Comparison of ENCODE assay signal across 23 cellular contexts in genomic region chr12:58500399-58500798, GRCh38.
"Had no signal": no experiment of that assay in that cellular context is flagged by ENCODE, and none has a peak within 500 bp of the region (broad histone marks: within the 10 kb centered on the region; RNA-seq: fewer than 3 reads in every experiment).

No MANE protein-coding gene starts in this region.

- H3K4me1 ChIP-seq: breast epithelium, colonic mucosa, lower lobe of right lung, right lobe of liver, testis had no signal

- FAIRE-seq: endothelial cell of umbilical vein, small intestine had no signal

- H3K4me3 ChIP-seq: breast epithelium, colonic mucosa, dorsolateral prefrontal cortex, lower lobe of right lung, right lobe of liver, testis, vagina had no signal

- H3K9me3 ChIP-seq: breast epithelium, colonic mucosa, lower lobe of right lung, right lobe of liver, testis, vagina had no signal

- H3K36me3 ChIP-seq: breast epithelium, colonic mucosa, lower lobe of right lung, right lobe of liver, vagina had no signal

- H3K27ac ChIP-seq: breast epithelium, colonic mucosa, dorsolateral prefrontal cortex, lower lobe of right lung, right lobe of liver, testis, vagina had no signal

- DNase-seq: activated CD4-positive, alpha-beta T cell treated with anti-CD3 and anti-CD28 coated beads for 1 hour; activated CD4-positive, alpha-beta T cell treated with anti-CD3 and anti-CD28 coated beads, Interleukin-2, amount 50 U/mL, for 1 hour; activated CD8-positive, alpha-beta T cell treated with anti-CD3 and anti-CD28 coated beads, Interleukin-2, amount 10 ng/mL, durations not matched to agents 7 days and 5 days; amniotic stem cell; colonic mucosa; dorsolateral prefrontal cortex; effector memory CD8-positive, alpha-beta T cell; foreskin melanocyte; lower lobe of right lung; naive B cell; occipital lobe; right lobe of liver; small intestine; stimulated activated CD4-positive, alpha-beta T cell treated with anti-CD3 and anti-CD28 coated beads, Interleukin-15, amount 100 ng/mL, for 24 hours; stimulated activated CD8-positive, alpha-beta memory T cell treated with anti-CD3 and anti-CD28 coated beads, Interleukin-4, amount 100 ng/mL, for 48 hours; stimulated activated naive B cell treated with anti-CD40 and anti-IgM and Interleukin-4, amounts not matched to agents 10 μg/mL and 1 μg/mL and 100 μg/mL, for 72 hours; testis had no signal

- ATAC-seq: activated CD8-positive, alpha-beta T cell treated with anti-CD3 and anti-CD28 coated beads, Interleukin-2, amount 10 ng/mL, durations not matched to agents 7 days and 5 days; activated naive CD4-positive, alpha-beta T cell treated with anti-CD3 and anti-CD28 coated beads, Interleukin-2, amount 50 U/mL, for 72 hours; activated T-helper 17 cell treated with anti-CD3 and anti-CD28 coated beads, Interleukin-2, amount 50 U/mL, for 72 hours; effector memory CD8-positive, alpha-beta T cell; left lobe of liver; lower lobe of right lung; right lobe of liver; stimulated activated naive B cell treated with anti-CD40 and anti-IgM and Interleukin-4, amounts not matched to agents 10 μg/mL and 1 μg/mL and 100 μg/mL, for 72 hours had no signal

- H3K27me3 ChIP-seq: breast epithelium, colonic mucosa, right lobe of liver, testis, vagina had no signal
